9 cellular contexts compared by ENCODE assay signal in the genomic region with DNA sequence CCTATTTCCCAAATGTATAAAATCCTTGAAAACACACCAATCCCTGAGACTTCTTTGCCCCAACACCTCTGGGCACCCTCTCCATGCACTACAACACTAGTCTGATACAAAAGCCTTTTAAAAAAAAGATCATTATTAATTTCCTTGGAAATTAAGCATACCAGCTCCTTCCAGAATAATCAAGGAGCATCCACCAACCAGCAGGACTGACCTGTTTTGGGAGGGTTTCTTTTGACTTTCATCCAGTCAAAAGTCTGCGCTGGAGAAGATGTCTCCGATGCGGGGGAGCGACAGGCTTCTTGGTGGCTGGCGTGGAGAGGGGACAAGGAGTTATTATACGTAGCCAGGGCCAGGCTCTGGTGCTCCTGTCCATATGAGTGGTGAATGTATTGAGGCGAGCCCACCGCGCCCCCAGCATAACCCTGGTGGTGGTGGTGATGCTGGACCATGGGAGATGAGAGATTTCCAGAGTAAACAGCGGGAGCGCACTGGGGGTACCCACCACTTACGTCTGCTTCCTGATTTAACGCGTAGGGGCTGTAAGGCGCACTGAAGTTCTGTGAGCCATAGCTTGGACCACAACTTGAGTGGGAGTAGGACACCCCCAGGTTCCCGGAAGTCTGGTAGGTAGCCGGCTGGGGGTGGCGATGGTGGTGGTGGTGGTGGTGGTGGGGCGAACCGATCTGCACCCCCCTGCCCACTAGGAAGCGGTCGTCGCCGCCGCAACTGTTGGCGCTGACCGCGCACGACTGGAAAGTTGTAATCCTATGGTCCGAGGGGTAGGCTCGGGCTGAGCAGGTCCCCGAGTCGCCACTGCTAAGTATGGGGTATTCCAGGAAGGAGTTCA. TPM values are rescaled to one million over a fixed set of nuclear protein-coding genes. Genes with fewer than 3 reads are reported as not detected.
DNase-seq lines count a peak whose midpoint lies in the region; ATAC-seq and TF ChIP-seq lines count a peak whose summit lies in the region.
"Had no signal": no experiment of that assay in that cellular context is flagged by ENCODE, and none has a peak within 500 bp of the region (broad histone marks: within the 10 kb centered on the region; RNA-seq: fewer than 3 reads in every experiment).

No MANE protein-coding gene starts in this region.

- no peak overlapping the region for H3K27ac Mint-ChIP-seq in activated naive CD4-positive, alpha-beta T cell treated with anti-CD3 and anti-CD28 coated beads, Interleukin-2, amount 50 U/mL, for 24 hours

- no peak for TF ChIP-seq POLR2A in vagina (IDR thresholded peaks at IDR 0.05)

- CTCF ChIA-PET in GM10248 (lab: Yijun Ruan, JAX) = interaction anchor here (2.1 to 2.8 kb wide), 3 partner anchors 11 to 13 kb away, joined by 7 to 13 read pairs (median 8); no protein-coding TSS in a partner anchor

- H3K36me3 Mint-ChIP-seq in activated naive CD4-positive, alpha-beta T cell treated with anti-CD3 and anti-CD28 coated beads, Interleukin-2, amount 50 U/mL, for 24 hours = peaks cover 6% of the 10 kb centered on the region

- H3K27ac ChIP-seq in lung (ENCODE audit: low read depth in 1 of 2, low read length in 1 of 2) (no peak overlapping the region), vagina (no peak overlapping the region)

- H3K27me3 ChIP-seq in lung (ENCODE audit: control insufficient read depth, insufficient read depth) (peaks cover 4% of the 10 kb centered on the region), vagina (no peaks in the 10 kb centered on the region)

- H3K4me1 ChIP-seq in lung (ENCODE audit: control insufficient read depth in 2 of 2, insufficient read depth in 2 of 2, low read length in 2 of 2) = peaks cover 0 to 9% of the 10 kb centered on the region in 2 donors
- peaks cover 41% of the 10 kb centered on the region for H3K4me1 ChIP-seq in vagina

- DNase-seq in GDM1 (lab: John Stamatoyannopoulos, UW) (peak; percentile 20), lung (ENCODE audit: low spot score) (no peak), vagina (ENCODE audit: extremely low spot score in 2 of 2) (no peak), GM10248 (ENCODE audit: extremely low spot score) (no peak), DMS153 treated with DMSO at 0.1 percent for 48 hours (lab: John Stamatoyannopoulos, UW; ENCODE audit: unreplicated experiment) (no peak)

- H3K4me1 Mint-ChIP-seq in activated naive CD4-positive, alpha-beta T cell treated with anti-CD3 and anti-CD28 coated beads, Interleukin-2, amount 50 U/mL, for 24 hours = peaks cover 24% of the 10 kb centered on the region

- H3K4me3 Mint-ChIP-seq in activated naive CD4-positive, alpha-beta T cell treated with anti-CD3 and anti-CD28 coated beads, Interleukin-2, amount 50 U/mL, for 24 hours = peak overlapping the region; percentile 82

- H3K9me3 ChIP-seq in lung (ENCODE audit: control insufficient read depth in 2 of 2, insufficient read depth in 1 of 2, low read length in 1 of 2) (no peaks in the 10 kb centered on the region), vagina (no peaks in the 10 kb centered on the region)

- no peak for TF ChIP-seq CTCF in lung (IDR thresholded peaks at IDR 0.05; ENCODE audit: control extremely low read depth, extremely low read depth)
- TF ChIP-seq CTCF in vagina (IDR thresholded peaks at IDR 0.05) = no peak
- TF ChIP-seq CTCF in GM10248 (IDR thresholded peaks at IDR 0.05; ENCODE audit: control extremely low read depth, extremely low read depth, low read depth, missing control alignments) = no peak

- ATAC-seq in HG03045 (IDR thresholded peaks at IDR 0.05; ENCODE audit: unreplicated experiment) (peak; percentile 4), lung (ENCODE audit: insufficient read depth, low FRiP score) (no peak), HG03196 (IDR thresholded peaks at IDR 0.05; ENCODE audit: unreplicated experiment) (no peak)

- POLR2A ChIA-PET in GM10248 (lab: Yijun Ruan, JAX) = no interaction called here

- 11 to 19% methylated on average over 33 of the region's 33 CpGs for WGBS in lung, 2 donors

- intact Hi-C loops in vagina (cut with DNase I) = no loop called here

- H3K36me3 ChIP-seq in lung (ENCODE audit: control insufficient read depth in 2 of 2, insufficient read depth in 2 of 2, low read length in 2 of 2) (no peaks in the 10 kb centered on the region), vagina (no peaks in the 10 kb centered on the region)

- peak overlapping the region; percentile 8 for H3K4me3 ChIP-seq in lung
- H3K4me3 ChIP-seq in vagina = peak overlapping the region; percentile 66 to 72
- H3K4me3 ChIP-seq: K562 had no signal

- H3K9me3 Mint-ChIP-seq in activated naive CD4-positive, alpha-beta T cell treated with anti-CD3 and anti-CD28 coated beads, Interleukin-2, amount 50 U/mL, for 24 hours = peaks cover 4% of the 10 kb centered on the region

- peaks cover 64% of the 10 kb centered on the region for H3K27me3 Mint-ChIP-seq in activated naive CD4-positive, alpha-beta T cell treated with anti-CD3 and anti-CD28 coated beads, Interleukin-2, amount 50 U/mL, for 24 hours

RNA-seq across cellular contexts. Expression of a gene that starts 0.5 kb away (rescaled TPM):
- total RNA-seq in lung (under 1 TPM; 0.31 to 0.37 TPM), vagina (0.74 TPM)
- polyA plus RNA-seq in lung = under 1 TPM; 0.06 to 0.33 TPM

RNA-seq across cellular contexts. Expression of a gene that starts 7.2 kb away (rescaled TPM):
- total RNA-seq in lung = 1 to 10 TPM; 1.7 to 3.4 TPM
- 1 to 10 TPM in 1 of 2 donors, under 1 TPM in 1; 0.44 to 1.2 TPM for polyA plus RNA-seq in lung
- total RNA-seq in vagina = 2.0 TPM
- total RNA-seq: K562 had no signal

RNA-seq across cellular contexts. Expression of a gene that starts 35.3 kb away (rescaled TPM):
- total RNA-seq in lung = 1 to 10 TPM; 2.7 to 4.4 TPM
- 1 to 10 TPM; 3.8 to 6.0 TPM for polyA plus RNA-seq in lung
- 0.98 TPM for total RNA-seq in vagina
- total RNA-seq: K562 had no signal
- polyA plus RNA-seq: K562 had no signal

RNA-seq across cellular contexts. Expression of a gene that starts 48.2 kb away (rescaled TPM):
- total RNA-seq in lung (10 to 100 TPM; 20.9 to 61.9 TPM), vagina (6.1 TPM)
- polyA plus RNA-seq in lung = 1 to 10 TPM; 9.2 to 9.5 TPM
- total RNA-seq: K562 had no signal

RNA-seq across cellular contexts. Expression of a gene that starts 52.3 kb away (rescaled TPM):
- total RNA-seq in lung = 1 to 10 TPM; 4.7 to 7.7 TPM
- under 1 TPM; 0.49 to 0.94 TPM for polyA plus RNA-seq in lung
- 1.7 TPM for total RNA-seq in vagina
- total RNA-seq: K562 had no signal
- polyA plus RNA-seq: K562 had no signal
